In the genomic region with DNA sequence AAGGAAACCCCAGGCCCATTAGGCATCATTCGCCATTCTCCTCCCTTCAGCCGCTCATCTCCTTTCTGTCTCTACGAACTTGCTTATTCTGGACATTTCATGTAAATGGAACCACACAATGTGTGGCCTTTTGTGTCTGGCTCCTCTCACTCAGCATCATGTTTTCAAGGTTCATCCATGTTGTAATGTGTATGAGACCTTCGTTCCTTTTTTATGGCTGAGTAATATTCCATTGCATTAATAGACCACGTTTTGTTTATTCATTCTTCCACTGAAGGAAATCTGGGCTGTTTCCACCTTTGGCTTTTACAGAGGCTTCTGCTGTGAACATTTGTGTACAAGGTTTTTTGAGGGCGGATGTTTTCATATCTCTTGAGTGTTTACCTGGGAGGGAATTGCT, we compare ENCODE assay signal across 16 cellular contexts. TPM values are rescaled to one million over a fixed set of nuclear protein-coding genes. Genes with fewer than 3 reads are reported as not detected.
A peak's percentile ranks its signal among the peaks of the same experiment; 100 is the strongest.
DNase-seq lines count a peak whose midpoint lies in the region; FAIRE-seq and TF ChIP-seq lines count a peak whose summit lies in the region.
"Had no signal": no experiment of that assay in that cellular context is flagged by ENCODE, and none has a peak within 500 bp of the region (broad histone marks: within the 10 kb centered on the region; RNA-seq: fewer than 3 reads in every experiment).

No MANE protein-coding gene starts in this region.

- no peaks in the 10 kb centered on the region for H3K36me3 ChIP-seq in subcutaneous abdominal adipose tissue (ENCODE audit: control insufficient read depth in 5 of 5, insufficient read depth in 5 of 5, low read length in 5 of 5)
- H3K36me3 ChIP-seq: brain microvascular endothelial cell had no signal

- H3K36me3 Mint-ChIP-seq in HFFc6 (ENCODE audit: low read depth) (peaks cover 7% of the 10 kb centered on the region), nephron (ENCODE audit: low read depth) (no peaks in the 10 kb centered on the region)

- no peaks in the 10 kb centered on the region for H3K9me3 ChIP-seq in subcutaneous abdominal adipose tissue (ENCODE audit: control insufficient read depth in 5 of 5, low read length in 5 of 5)

- H3K27ac Mint-ChIP-seq in HFFc6 (peak overlapping the region; percentile 78), nephron (peak overlapping the region in 2 of 3 experiments; percentile 41 to 59)

- H3K27ac ChIP-seq in cingulate gyrus (ENCODE audit: low read depth, low read length) = peak overlapping the region; percentile 1
- H3K27ac ChIP-seq in subcutaneous abdominal adipose tissue (ENCODE audit: low read depth, low read length) = peak overlapping the region; percentile 2
- H3K27ac ChIP-seq: brain microvascular endothelial cell had no signal

- DNase-seq in HFFc6 (no peak), NOMO-1 treated with DMSO at 0.1 percent for 48 hours (lab: John Stamatoyannopoulos, UW; ENCODE audit: unreplicated experiment) (no peak), Ammon's horn (ENCODE audit: low spot score) (no peak), GM19239 (ENCODE audit: insufficient read length, low spot score) (no peak), ecto neural progenitor cell (ENCODE audit: low spot score) (no peak)
- DNase-seq: activated naive CD4-positive, alpha-beta T cell; activated T-cell treated with anti-CD3 and anti-CD28 coated beads for 4 hours; AML-193; brain microvascular endothelial cell; MM.1S; NCI-H345; stimulated activated CD4-positive, alpha-beta T cell treated with anti-CD3 and anti-CD28 coated beads, Interleukin-15, amount 100 ng/mL, for 24 hours; stimulated activated naive CD8-positive, alpha-beta T cell treated with anti-CD3 and anti-CD28 coated beads, Interleukin-15, Interleukin-2, amounts not matched to agents 100 U/mL and 50 U/mL, for 24 hours had no signal

- H3K4me3 ChIP-seq in subcutaneous abdominal adipose tissue (ENCODE audit: low read depth in 1 of 5, low read length in 5 of 5) = peak overlapping the region in 3 of 5 donors; percentile 15 to 82 (median 27)

- H3K4me3 Mint-ChIP-seq in HFFc6 (peak overlapping the region; percentile 45; the same call in 1 of the 2 replicates), nephron (peak overlapping the region in 2 of 3 experiments; percentile 45 to 51)

- H3K27me3 Mint-ChIP-seq in HFFc6 (ENCODE audit: insufficient read depth) (peaks cover 3% of the 10 kb centered on the region), nephron (ENCODE audit: low read depth) (peaks cover 51% of the 10 kb centered on the region)

- H3K4me1 ChIP-seq in subcutaneous abdominal adipose tissue (ENCODE audit: control insufficient read depth in 5 of 5, insufficient read depth in 5 of 5, low read length in 5 of 5) = peaks cover 5 to 36% (median 26%) of the 10 kb centered on the region in 5 donors

- peaks cover 67% of the 10 kb centered on the region for H3K4me1 Mint-ChIP-seq in HFFc6 (ENCODE audit: low read depth)
- peaks cover 49% of the 10 kb centered on the region for H3K4me1 Mint-ChIP-seq in nephron

- H3K27me3 ChIP-seq in subcutaneous abdominal adipose tissue (ENCODE audit: control insufficient read depth in 5 of 5, insufficient read depth in 4 of 5, low read length in 5 of 5) = peaks cover 14 to 48% (median 17%) of the 10 kb centered on the region in 5 donors
- H3K27me3 ChIP-seq: brain microvascular endothelial cell had no signal

- H3K9me3 Mint-ChIP-seq in HFFc6 = no peaks in the 10 kb centered on the region
- H3K9me3 Mint-ChIP-seq in nephron = no peaks in the 10 kb centered on the region

- H3K9ac ChIP-seq in subcutaneous abdominal adipose tissue (ENCODE audit: low read length in 5 of 5) = no peak overlapping the region

- no peak for FAIRE-seq in GM19239 (lab: Jason Lieb, UNC)

- TF ChIP-seq CTCF in HFFc6 (IDR thresholded peaks at IDR 0.05) = no peak
- no peak for TF ChIP-seq CTCF in nephron (IDR thresholded peaks at IDR 0.05; ENCODE audit: unreplicated experiment in 3 of 3)

RNA-seq across cellular contexts. Expression of a gene that starts 3.2 kb away (rescaled TPM):
- total RNA-seq in HFFc6 (2021; fragmentation: NEBNext Ultra II Directional; extraction: Animal tissue kit (Norgen Biotek cat#: 25700)) = 10 to 100 TPM; 12.2 to 15.5 (median 13.6) TPM
